Comparison of ENCODE assay signal across 1 cellular context in the genomic region with DNA sequence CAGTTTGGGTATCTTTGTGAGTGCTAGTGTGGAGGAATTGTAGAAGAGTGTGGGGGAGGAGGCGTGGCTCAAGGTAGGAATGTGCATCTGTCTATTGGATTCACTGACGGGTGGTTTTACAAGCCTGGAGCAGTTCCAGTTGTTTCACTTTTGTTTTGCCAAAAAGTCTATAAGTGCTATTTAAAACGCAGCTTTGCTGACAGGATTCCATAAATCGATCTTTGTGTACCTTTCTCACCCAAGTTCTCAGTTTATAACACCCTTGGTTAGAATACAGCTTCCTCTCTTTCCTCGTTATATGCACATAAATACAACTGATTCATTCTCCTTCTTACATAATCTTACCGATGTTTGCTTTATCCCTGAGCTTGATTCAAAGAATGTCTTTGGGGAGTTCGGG.
TF ChIP-seq lines count a peak whose summit lies in the region.

No MANE protein-coding gene starts in this region.

TF ChIP-seq in HEK293, 187 proteins besides CTCF, POLR2A, EP300 and RAD21 (continued from another document):
- TF ChIP-seq ZNF155 (tag by site-specific recombination; IDR thresholded peaks at IDR 0.05), result no peak
- no peak for TF ChIP-seq ZNF223 (tag by site-specific recombination; IDR thresholded peaks at IDR 0.05)
- TF ChIP-seq ZNF335 (tag by site-specific recombination; conservative IDR thresholded peaks at IDR 0.05), result no peak
- TF ChIP-seq, protein P1, sequence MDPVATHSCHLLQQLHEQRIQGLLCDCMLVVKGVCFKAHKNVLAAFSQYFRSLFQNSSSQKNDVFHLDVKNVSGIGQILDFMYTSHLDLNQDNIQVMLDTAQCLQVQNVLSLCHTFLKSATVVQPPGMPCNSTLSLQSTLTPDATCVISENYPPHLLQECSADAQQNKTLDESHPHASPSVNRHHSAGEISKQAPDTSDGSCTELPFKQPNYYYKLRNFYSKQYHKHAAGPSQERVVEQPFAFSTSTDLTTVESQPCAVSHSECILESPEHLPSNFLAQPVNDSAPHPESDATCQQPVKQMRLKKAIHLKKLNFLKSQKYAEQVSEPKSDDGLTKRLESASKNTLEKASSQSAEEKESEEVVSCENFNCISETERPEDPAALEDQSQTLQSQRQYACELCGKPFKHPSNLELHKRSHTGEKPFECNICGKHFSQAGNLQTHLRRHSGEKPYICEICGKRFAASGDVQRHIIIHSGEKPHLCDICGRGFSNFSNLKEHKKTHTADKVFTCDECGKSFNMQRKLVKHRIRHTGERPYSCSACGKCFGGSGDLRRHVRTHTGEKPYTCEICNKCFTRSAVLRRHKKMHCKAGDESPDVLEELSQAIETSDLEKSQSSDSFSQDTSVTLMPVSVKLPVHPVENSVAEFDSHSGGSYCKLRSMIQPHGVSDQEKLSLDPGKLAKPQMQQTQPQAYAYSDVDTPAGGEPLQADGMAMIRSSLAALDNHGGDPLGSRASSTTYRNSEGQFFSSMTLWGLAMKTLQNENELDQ (tag by site-specific recombination; IDR thresholded peaks at IDR 0.05; ENCODE audit: low read depth), result no peak
- TF ChIP-seq, protein P2, sequence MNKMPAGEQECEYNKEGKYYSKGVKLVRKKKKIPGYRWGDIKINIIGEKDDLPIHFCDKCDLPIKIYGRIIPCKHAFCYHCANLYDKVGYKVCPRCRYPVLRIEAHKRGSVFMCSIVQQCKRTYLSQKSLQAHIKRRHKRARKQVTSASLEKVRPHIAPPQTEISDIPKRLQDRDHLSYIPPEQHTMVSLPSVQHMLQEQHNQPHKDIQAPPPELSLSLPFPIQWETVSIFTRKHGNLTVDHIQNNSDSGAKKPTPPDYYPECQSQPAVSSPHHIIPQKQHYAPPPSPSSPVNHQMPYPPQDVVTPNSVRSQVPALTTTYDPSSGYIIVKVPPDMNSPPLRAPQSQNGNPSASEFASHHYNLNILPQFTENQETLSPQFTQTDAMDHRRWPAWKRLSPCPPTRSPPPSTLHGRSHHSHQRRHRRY (tag by site-specific recombination; IDR thresholded peaks at IDR 0.05), result no peak
- TF ChIP-seq ZNF214 (tag by site-specific recombination; IDR thresholded peaks at IDR 0.05; ENCODE audit: borderline replicate concordance), result no peak
- TF ChIP-seq KLF8 (tag by site-specific recombination; IDR thresholded peaks at IDR 0.05), result no peak
- no peak for TF ChIP-seq ZNF48 (tag by site-specific recombination; IDR thresholded peaks at IDR 0.05)
- peak; percentile 51 for TF ChIP-seq GLIS1 (tag by site-specific recombination; IDR thresholded peaks at IDR 0.05)
- 0 out of 2 replicates have a peak, but pooled peaks have one; percentile 43 for TF ChIP-seq ZBTB17 (tag by site-specific recombination; IDR thresholded peaks at IDR 0.05)
- TF ChIP-seq ZNF629 (tag by site-specific recombination; IDR thresholded peaks at IDR 0.05), result no peak
- TF ChIP-seq GLI2 (tag by site-specific recombination; IDR thresholded peaks at IDR 0.05; ENCODE audit: borderline replicate concordance, low read depth), result no peak
- no peak for TF ChIP-seq HOXA7 (CRISPR knock-in tag; IDR thresholded peaks at IDR 0.05; ENCODE audit: borderline replicate concordance)
- no peak for TF ChIP-seq GLI4 (tag by site-specific recombination; IDR thresholded peaks at IDR 0.05)
- no peak for TF ChIP-seq ZNF211 (tag by site-specific recombination; IDR thresholded peaks at IDR 0.05; ENCODE audit: low read depth)
- no peak for TF ChIP-seq SCRT1 (tag by site-specific recombination; IDR thresholded peaks at IDR 0.05; ENCODE audit: borderline replicate concordance)
- peak; percentile 45 for TF ChIP-seq ZNF843 (tag by site-specific recombination; IDR thresholded peaks at IDR 0.05)
- no peak for TF ChIP-seq ZNF146 (tag by site-specific recombination; IDR thresholded peaks at IDR 0.05)
- no peak for TF ChIP-seq ZNF169 (tag by site-specific recombination; IDR thresholded peaks at IDR 0.05)
- no peak for TF ChIP-seq SP2 (tag by site-specific recombination; IDR thresholded peaks at IDR 0.05)
- no peak for TF ChIP-seq ZBTB48 (tag by site-specific recombination; IDR thresholded peaks at IDR 0.05)
- TF ChIP-seq, protein P3, sequence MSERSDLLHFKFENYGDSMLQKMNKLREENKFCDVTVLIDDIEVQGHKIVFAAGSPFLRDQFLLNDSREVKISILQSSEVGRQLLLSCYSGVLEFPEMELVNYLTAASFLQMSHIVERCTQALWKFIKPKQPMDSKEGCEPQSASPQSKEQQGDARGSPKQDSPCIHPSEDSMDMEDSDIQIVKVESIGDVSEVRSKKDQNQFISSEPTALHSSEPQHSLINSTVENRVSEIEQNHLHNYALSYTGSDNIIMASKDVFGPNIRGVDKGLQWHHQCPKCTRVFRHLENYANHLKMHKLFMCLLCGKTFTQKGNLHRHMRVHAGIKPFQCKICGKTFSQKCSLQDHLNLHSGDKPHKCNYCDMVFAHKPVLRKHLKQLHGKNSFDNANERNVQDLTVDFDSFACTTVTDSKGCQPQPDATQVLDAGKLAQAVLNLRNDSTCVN (tag by site-specific recombination; optimal IDR thresholded peaks at IDR 0.05), result no peak
- TF ChIP-seq KLF9 (tag by site-specific recombination; IDR thresholded peaks at IDR 0.05; ENCODE audit: low read depth), result peak; percentile 44; the same call in 1 of the 2 replicates
- TF ChIP-seq, protein P4, sequence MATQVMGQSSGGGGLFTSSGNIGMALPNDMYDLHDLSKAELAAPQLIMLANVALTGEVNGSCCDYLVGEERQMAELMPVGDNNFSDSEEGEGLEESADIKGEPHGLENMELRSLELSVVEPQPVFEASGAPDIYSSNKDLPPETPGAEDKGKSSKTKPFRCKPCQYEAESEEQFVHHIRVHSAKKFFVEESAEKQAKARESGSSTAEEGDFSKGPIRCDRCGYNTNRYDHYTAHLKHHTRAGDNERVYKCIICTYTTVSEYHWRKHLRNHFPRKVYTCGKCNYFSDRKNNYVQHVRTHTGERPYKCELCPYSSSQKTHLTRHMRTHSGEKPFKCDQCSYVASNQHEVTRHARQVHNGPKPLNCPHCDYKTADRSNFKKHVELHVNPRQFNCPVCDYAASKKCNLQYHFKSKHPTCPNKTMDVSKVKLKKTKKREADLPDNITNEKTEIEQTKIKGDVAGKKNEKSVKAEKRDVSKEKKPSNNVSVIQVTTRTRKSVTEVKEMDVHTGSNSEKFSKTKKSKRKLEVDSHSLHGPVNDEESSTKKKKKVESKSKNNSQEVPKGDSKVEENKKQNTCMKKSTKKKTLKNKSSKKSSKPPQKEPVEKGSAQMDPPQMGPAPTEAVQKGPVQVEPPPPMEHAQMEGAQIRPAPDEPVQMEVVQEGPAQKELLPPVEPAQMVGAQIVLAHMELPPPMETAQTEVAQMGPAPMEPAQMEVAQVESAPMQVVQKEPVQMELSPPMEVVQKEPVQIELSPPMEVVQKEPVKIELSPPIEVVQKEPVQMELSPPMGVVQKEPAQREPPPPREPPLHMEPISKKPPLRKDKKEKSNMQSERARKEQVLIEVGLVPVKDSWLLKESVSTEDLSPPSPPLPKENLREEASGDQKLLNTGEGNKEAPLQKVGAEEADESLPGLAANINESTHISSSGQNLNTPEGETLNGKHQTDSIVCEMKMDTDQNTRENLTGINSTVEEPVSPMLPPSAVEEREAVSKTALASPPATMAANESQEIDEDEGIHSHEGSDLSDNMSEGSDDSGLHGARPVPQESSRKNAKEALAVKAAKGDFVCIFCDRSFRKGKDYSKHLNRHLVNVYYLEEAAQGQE (tag by site-specific recombination; IDR thresholded peaks at IDR 0.05), result no peak
- no peak for TF ChIP-seq ZBTB7A (tag by site-specific recombination; IDR thresholded peaks at IDR 0.05; ENCODE audit: low read depth)
- no peak for TF ChIP-seq ZFP41 (tag by site-specific recombination; IDR thresholded peaks at IDR 0.05; ENCODE audit: borderline replicate concordance)
- TF ChIP-seq FEZF1 (tag by site-specific recombination; IDR thresholded peaks at IDR 0.05), result peak; percentile 78
- no peak for TF ChIP-seq REPIN1 (tag by site-specific recombination; IDR thresholded peaks at IDR 0.05; ENCODE audit: low read depth)
- no peak for TF ChIP-seq ZNF433 (tag by site-specific recombination; IDR thresholded peaks at IDR 0.05; ENCODE audit: low read depth)
- TF ChIP-seq ZEB2 (tag by site-specific recombination; IDR thresholded peaks at IDR 0.05), result no peak
- TF ChIP-seq BCL11A (tag by site-specific recombination; IDR thresholded peaks at IDR 0.05; ENCODE audit: low read depth), result no peak
- TF ChIP-seq, protein P5, sequence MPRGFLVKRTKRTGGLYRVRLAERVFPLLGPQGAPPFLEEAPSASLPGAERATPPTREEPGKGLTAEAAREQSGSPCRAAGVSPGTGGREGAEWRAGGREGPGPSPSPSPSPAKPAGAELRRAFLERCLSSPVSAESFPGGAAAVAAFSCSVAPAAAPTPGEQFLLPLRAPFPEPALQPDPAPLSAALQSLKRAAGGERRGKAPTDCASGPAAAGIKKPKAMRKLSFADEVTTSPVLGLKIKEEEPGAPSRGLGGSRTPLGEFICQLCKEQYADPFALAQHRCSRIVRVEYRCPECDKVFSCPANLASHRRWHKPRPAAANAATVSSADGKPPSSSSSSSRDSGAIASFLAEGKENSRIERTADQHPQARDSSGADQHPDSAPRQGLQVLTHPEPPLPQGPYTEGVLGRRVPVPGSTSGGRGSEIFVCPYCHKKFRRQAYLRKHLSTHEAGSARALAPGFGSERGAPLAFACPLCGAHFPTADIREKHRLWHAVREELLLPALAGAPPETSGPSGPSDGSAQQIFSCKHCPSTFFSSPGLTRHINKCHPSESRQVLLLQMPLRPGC (tag by site-specific recombination; IDR thresholded peaks at IDR 0.05), result 0 out of 2 replicates have a peak, but pooled peaks have one; percentile 30
- TF ChIP-seq ZNF600 (tag by site-specific recombination; IDR thresholded peaks at IDR 0.05), result 0 out of 2 replicates have a peak, but pooled peaks have one; percentile 24
- TF ChIP-seq, protein P6, sequence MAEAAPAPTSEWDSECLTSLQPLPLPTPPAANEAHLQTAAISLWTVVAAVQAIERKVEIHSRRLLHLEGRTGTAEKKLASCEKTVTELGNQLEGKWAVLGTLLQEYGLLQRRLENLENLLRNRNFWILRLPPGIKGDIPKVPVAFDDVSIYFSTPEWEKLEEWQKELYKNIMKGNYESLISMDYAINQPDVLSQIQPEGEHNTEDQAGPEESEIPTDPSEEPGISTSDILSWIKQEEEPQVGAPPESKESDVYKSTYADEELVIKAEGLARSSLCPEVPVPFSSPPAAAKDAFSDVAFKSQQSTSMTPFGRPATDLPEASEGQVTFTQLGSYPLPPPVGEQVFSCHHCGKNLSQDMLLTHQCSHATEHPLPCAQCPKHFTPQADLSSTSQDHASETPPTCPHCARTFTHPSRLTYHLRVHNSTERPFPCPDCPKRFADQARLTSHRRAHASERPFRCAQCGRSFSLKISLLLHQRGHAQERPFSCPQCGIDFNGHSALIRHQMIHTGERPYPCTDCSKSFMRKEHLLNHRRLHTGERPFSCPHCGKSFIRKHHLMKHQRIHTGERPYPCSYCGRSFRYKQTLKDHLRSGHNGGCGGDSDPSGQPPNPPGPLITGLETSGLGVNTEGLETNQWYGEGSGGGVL (tag by site-specific recombination; IDR thresholded peaks at IDR 0.05), result 0 out of 2 replicates have a peak, but pooled peaks have one; percentile 44
- 0 out of 2 replicates have a peak, but pooled peaks have one; percentile 37 for TF ChIP-seq HOXD13 (CRISPR knock-in tag; IDR thresholded peaks at IDR 0.05; ENCODE audit: borderline replicate concordance)
- TF ChIP-seq GFI1B (tag by site-specific recombination; IDR thresholded peaks at IDR 0.05), result no peak; the same call in 1 of the 2 replicates
- peak; percentile 47; the same call in 1 of the 2 replicates for TF ChIP-seq ZXDB (tag by site-specific recombination; IDR thresholded peaks at IDR 0.05)
- TF ChIP-seq, protein P7, sequence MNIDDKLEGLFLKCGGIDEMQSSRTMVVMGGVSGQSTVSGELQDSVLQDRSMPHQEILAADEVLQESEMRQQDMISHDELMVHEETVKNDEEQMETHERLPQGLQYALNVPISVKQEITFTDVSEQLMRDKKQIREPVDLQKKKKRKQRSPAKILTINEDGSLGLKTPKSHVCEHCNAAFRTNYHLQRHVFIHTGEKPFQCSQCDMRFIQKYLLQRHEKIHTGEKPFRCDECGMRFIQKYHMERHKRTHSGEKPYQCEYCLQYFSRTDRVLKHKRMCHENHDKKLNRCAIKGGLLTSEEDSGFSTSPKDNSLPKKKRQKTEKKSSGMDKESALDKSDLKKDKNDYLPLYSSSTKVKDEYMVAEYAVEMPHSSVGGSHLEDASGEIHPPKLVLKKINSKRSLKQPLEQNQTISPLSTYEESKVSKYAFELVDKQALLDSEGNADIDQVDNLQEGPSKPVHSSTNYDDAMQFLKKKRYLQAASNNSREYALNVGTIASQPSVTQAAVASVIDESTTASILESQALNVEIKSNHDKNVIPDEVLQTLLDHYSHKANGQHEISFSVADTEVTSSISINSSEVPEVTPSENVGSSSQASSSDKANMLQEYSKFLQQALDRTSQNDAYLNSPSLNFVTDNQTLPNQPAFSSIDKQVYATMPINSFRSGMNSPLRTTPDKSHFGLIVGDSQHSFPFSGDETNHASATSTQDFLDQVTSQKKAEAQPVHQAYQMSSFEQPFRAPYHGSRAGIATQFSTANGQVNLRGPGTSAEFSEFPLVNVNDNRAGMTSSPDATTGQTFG (tag by site-specific recombination; IDR thresholded peaks at IDR 0.05; ENCODE audit: borderline replicate concordance), result no peak
- TF ChIP-seq, protein P8, sequence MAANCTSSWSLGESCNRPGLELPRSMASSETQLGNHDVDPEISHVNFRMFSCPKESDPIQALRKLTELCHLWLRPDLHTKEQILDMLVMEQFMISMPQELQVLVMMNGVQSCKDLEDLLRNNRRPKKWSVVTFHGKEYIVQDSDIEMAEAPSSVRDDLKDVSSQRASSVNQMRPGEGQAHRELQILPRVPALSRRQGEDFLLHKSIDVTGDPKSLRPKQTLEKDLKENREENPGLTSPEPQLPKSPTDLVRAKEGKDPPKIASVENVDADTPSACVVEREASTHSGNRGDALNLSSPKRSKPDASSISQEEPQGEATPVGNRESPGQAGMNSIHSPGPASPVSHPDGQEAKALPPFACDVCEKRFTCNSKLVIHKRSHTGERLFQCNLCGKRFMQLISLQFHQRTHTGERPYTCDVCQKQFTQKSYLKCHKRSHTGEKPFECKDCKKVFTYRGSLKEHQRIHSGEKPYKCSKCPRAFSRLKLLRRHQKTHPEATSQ (tag by site-specific recombination; IDR thresholded peaks at IDR 0.05), result no peak
- no peak for TF ChIP-seq KLF7 (tag by site-specific recombination; IDR thresholded peaks at IDR 0.05; ENCODE audit: borderline replicate concordance)
